15 cellular contexts compared by ENCODE assay signal in genomic region chr20:49951160-49951559, GRCh38. TPM values are rescaled to one million over a fixed set of nuclear protein-coding genes. Genes with fewer than 3 reads are reported as not detected.
DNase-seq lines count a peak whose midpoint lies in the region; ATAC-seq and TF ChIP-seq lines count a peak whose summit lies in the region.
"Had no signal": no experiment of that assay in that cellular context is flagged by ENCODE, and none has a peak within 500 bp of the region (broad histone marks: within the 10 kb centered on the region; RNA-seq: fewer than 3 reads in every experiment).

No MANE protein-coding gene starts in this region.

- intact Hi-C loops in activated CD8-positive, alpha-beta T cell treated with anti-CD3 and anti-CD28 coated beads for 36 hours (cut with micrococcal nuclease) = no loop called here
- intact Hi-C loops in PC-9 (cut with micrococcal nuclease; ENCODE audit: unreplicated experiment) = no loop called here

- no peaks in the 10 kb centered on the region for H3K9me2 ChIP-seq in PC-9 (ENCODE audit: insufficient read depth)

- no peaks in the 10 kb centered on the region for H3K9me3 ChIP-seq in PC-9 (ENCODE audit: insufficient read depth, low read depth)
- no peaks in the 10 kb centered on the region for H3K9me3 ChIP-seq in skeletal muscle satellite cell (replicated peaks; ENCODE audit: low read length)
- H3K9me3 ChIP-seq: ascending aorta, upper lobe of right lung had no signal

- peak overlapping the region; percentile 61 for H3K27ac Mint-ChIP-seq in activated CD8-positive, alpha-beta T cell treated with anti-CD3 and anti-CD28 coated beads for 36 hours
- no peak overlapping the region for H3K27ac Mint-ChIP-seq in activated CD8-positive, alpha-beta T cell treated with anti-CD3 and anti-CD28 coated beads, Interleukin-2, amount 10 ng/mL, durations not matched to agents 7 days and 5 days

- peak overlapping the region; percentile 37 for H3K27ac ChIP-seq in PC-9
- H3K27ac ChIP-seq: ascending aorta, parathyroid adenoma, upper lobe of right lung had no signal

- H3K36me3 ChIP-seq in PC-9 (ENCODE audit: low read depth) (peaks cover 61% of the 10 kb centered on the region), skeletal muscle satellite cell (ENCODE audit: insufficient read depth, low read length) (peaks cover 64% of the 10 kb centered on the region)

- H3K4me1 ChIP-seq in PC-9 (replicated peaks; ENCODE audit: insufficient read depth) (no peaks in the 10 kb centered on the region), skeletal muscle satellite cell (ENCODE audit: control insufficient read depth, insufficient read depth, low read length) (peaks cover 39% of the 10 kb centered on the region)
- H3K4me1 ChIP-seq: ascending aorta, parathyroid adenoma, upper lobe of right lung had no signal

- no TSS peak for BruUV-seq in PC-9 (replicated peaks; lab: Mats Ljungman, UMichigan)

- POLR2A ChIA-PET in activated CD8-positive, alpha-beta T cell treated with anti-CD3 and anti-CD28 coated beads for 36 hours (lab: Charles Lee) = interaction anchor here (0.9 to 3.7 kb wide), 2 partner anchors 12 to 14 kb away, joined by 3 to 18 read pairs; partner anchors contain the start of gene RNF114
- POLR2A ChIA-PET in activated CD8-positive, alpha-beta T cell treated with anti-CD3 and anti-CD28 coated beads, Interleukin-2, amount 10 ng/mL, durations not matched to agents 7 days and 5 days (lab: Charles Lee) = no interaction called here
- POLR2A ChIA-PET in PC-9 (lab: Charles Lee; ENCODE audit: unreplicated experiment) = no interaction called here

- peaks cover 8% of the 10 kb centered on the region for H3K4me1 Mint-ChIP-seq in activated CD8-positive, alpha-beta T cell treated with anti-CD3 and anti-CD28 coated beads for 36 hours (ENCODE audit: low read depth)
- H3K4me1 Mint-ChIP-seq in activated CD8-positive, alpha-beta T cell treated with anti-CD3 and anti-CD28 coated beads, Interleukin-2, amount 10 ng/mL, durations not matched to agents 7 days and 5 days (ENCODE audit: low read depth) = peaks cover 2% of the 10 kb centered on the region

- CTCF ChIA-PET in activated CD8-positive, alpha-beta T cell treated with anti-CD3 and anti-CD28 coated beads for 36 hours (lab: Charles Lee) = interaction anchor here (1.2 to 4.2 kb wide), 4 partner anchors 14 to 120 kb away, joined by 3 to 17 read pairs (median 8); no protein-coding TSS in a partner anchor
- CTCF ChIA-PET in activated CD8-positive, alpha-beta T cell treated with anti-CD3 and anti-CD28 coated beads, Interleukin-2, amount 10 ng/mL, durations not matched to agents 7 days and 5 days (lab: Charles Lee) = interaction anchor here (1.6 to 1.8 kb wide), 2 partner anchors 28 to 120 kb away, joined by 6 read pairs; no protein-coding TSS in a partner anchor
- CTCF ChIA-PET in PC-9 (lab: Charles Lee) = no interaction called here

- H4K20me1 ChIP-seq in PC-9 (ENCODE audit: insufficient read depth) = peaks cover 45% of the 10 kb centered on the region

- H3K27me3 ChIP-seq in PC-9 (ENCODE audit: insufficient read depth, low read depth) (no peaks in the 10 kb centered on the region), skeletal muscle satellite cell (ENCODE audit: control insufficient read depth, insufficient read depth, low read length) (no peaks in the 10 kb centered on the region)
- H3K27me3 ChIP-seq: ascending aorta, upper lobe of right lung had no signal

- no peak for DNase-seq in activated CD8-positive, alpha-beta T cell treated with anti-CD3 and anti-CD28 coated beads for 36 hours
- DNase-seq in activated CD8-positive, alpha-beta T cell treated with anti-CD3 and anti-CD28 coated beads, Interleukin-2, amount 10 ng/mL, durations not matched to agents 7 days and 5 days = no peak
- DNase-seq in PC-9 (no peak), dedifferentiated amniotic fluid mesenchymal stem cell (ENCODE audit: extremely low spot score) (peak; percentile 60), NCI-H187 treated with DMSO at 0.1 percent for 48 hours (lab: John Stamatoyannopoulos, UW) (no peak)
- DNase-seq: GOT3; NCI-H1048; NCI-H446 treated with DMSO at 0.1 percent for 48 hours; stimulated activated CD8-positive, alpha-beta memory T cell treated with anti-CD3 and anti-CD28 coated beads, Interleukin-4, amount 100 ng/mL, for 48 hours; upper lobe of right lung had no signal

- H3F3A ChIP-seq in PC-9 (ENCODE audit: insufficient read depth, low read depth) = peaks cover 56% of the 10 kb centered on the region

- H3K9me3 Mint-ChIP-seq in activated CD8-positive, alpha-beta T cell treated with anti-CD3 and anti-CD28 coated beads for 36 hours = no peaks in the 10 kb centered on the region
- no peaks in the 10 kb centered on the region for H3K9me3 Mint-ChIP-seq in activated CD8-positive, alpha-beta T cell treated with anti-CD3 and anti-CD28 coated beads, Interleukin-2, amount 10 ng/mL, durations not matched to agents 7 days and 5 days (ENCODE audit: insufficient read depth)

- peaks cover 15% of the 10 kb centered on the region for H3K79me2 ChIP-seq in PC-9 (ENCODE audit: low read depth)
- H3K79me2 ChIP-seq: parathyroid adenoma had no signal

- H3K4me2 ChIP-seq in PC-9 = no peak overlapping the region
- H3K4me2 ChIP-seq in skeletal muscle satellite cell (ENCODE audit: low read length) = peak overlapping the region; percentile 32

- peaks cover 62% of the 10 kb centered on the region for H3K36me3 Mint-ChIP-seq in activated CD8-positive, alpha-beta T cell treated with anti-CD3 and anti-CD28 coated beads for 36 hours (ENCODE audit: low read depth)
- H3K36me3 Mint-ChIP-seq in activated CD8-positive, alpha-beta T cell treated with anti-CD3 and anti-CD28 coated beads, Interleukin-2, amount 10 ng/mL, durations not matched to agents 7 days and 5 days (ENCODE audit: low read depth) = peaks cover 69% of the 10 kb centered on the region

- TF ChIP-seq CTCF in activated CD8-positive, alpha-beta T cell treated with anti-CD3 and anti-CD28 coated beads for 36 hours (IDR thresholded peaks at IDR 0.05) = no peak
- TF ChIP-seq CTCF in PC-9 (conservative IDR thresholded peaks at IDR 0.05) = no peak

- peak overlapping the region; percentile 12 for H3K9ac ChIP-seq in skeletal muscle satellite cell (ENCODE audit: low read depth, low read length)
- H3K9ac ChIP-seq: parathyroid adenoma had no signal

- no peak overlapping the region for H3K4me3 Mint-ChIP-seq in activated CD8-positive, alpha-beta T cell treated with anti-CD3 and anti-CD28 coated beads for 36 hours
- no peak overlapping the region for H3K4me3 Mint-ChIP-seq in activated CD8-positive, alpha-beta T cell treated with anti-CD3 and anti-CD28 coated beads, Interleukin-2, amount 10 ng/mL, durations not matched to agents 7 days and 5 days

- H2AFZ ChIP-seq in PC-9 = no peak overlapping the region
- H2AFZ ChIP-seq: parathyroid adenoma had no signal

- peak; percentile 80 for ATAC-seq in activated CD8-positive, alpha-beta T cell treated with anti-CD3 and anti-CD28 coated beads for 36 hours
- no peak for ATAC-seq in activated CD8-positive, alpha-beta T cell treated with anti-CD3 and anti-CD28 coated beads, Interleukin-2, amount 10 ng/mL, durations not matched to agents 7 days and 5 days
- ATAC-seq in HG02798 (IDR thresholded peaks at IDR 0.05; ENCODE audit: poor library complexity, unreplicated experiment) (no peak), GM21526 (IDR thresholded peaks at IDR 0.05; ENCODE audit: low FRiP score, unreplicated experiment) (no peak)
- ATAC-seq: upper lobe of right lung had no signal

- H3K27me3 Mint-ChIP-seq in activated CD8-positive, alpha-beta T cell treated with anti-CD3 and anti-CD28 coated beads for 36 hours = no peaks in the 10 kb centered on the region
- H3K27me3 Mint-ChIP-seq in activated CD8-positive, alpha-beta T cell treated with anti-CD3 and anti-CD28 coated beads, Interleukin-2, amount 10 ng/mL, durations not matched to agents 7 days and 5 days (ENCODE audit: low read depth) = no peaks in the 10 kb centered on the region

- H3K4me3 ChIP-seq in PC-9 (no peak overlapping the region), skeletal muscle satellite cell (ENCODE audit: low read length) (no peak overlapping the region)
- H3K4me3 ChIP-seq: ascending aorta, upper lobe of right lung had no signal

RNA-seq across cellular contexts. Expression of gene RNF114, which starts 15.0 kb away (rescaled TPM):
- 10 to 100 TPM; 68.4 to 70.5 TPM for total RNA-seq in activated CD8-positive, alpha-beta T cell treated with anti-CD3 and anti-CD28 coated beads for 36 hours
- 10 to 100 TPM; 50.1 to 54.8 TPM for total RNA-seq in activated CD8-positive, alpha-beta T cell treated with anti-CD3 and anti-CD28 coated beads, Interleukin-2, amount 10 ng/mL, durations not matched to agents 7 days and 5 days
- 92.5 and 125 TPM in 2 replicates for total RNA-seq in PC-9 (2021)
- total RNA-seq in skeletal muscle satellite cell (2012; rRNA removed) = 81.4 and 126 TPM in 2 replicates

RNA-seq across cellular contexts. Expression of gene SNAI1, which starts 31.6 kb away (rescaled TPM):
- total RNA-seq in activated CD8-positive, alpha-beta T cell treated with anti-CD3 and anti-CD28 coated beads for 36 hours = 1 to 10 TPM in 1 of 2 experiments, under 1 TPM in 1; 0.90 to 1.4 TPM
- under 1 TPM; 0.37 to 0.47 TPM for total RNA-seq in activated CD8-positive, alpha-beta T cell treated with anti-CD3 and anti-CD28 coated beads, Interleukin-2, amount 10 ng/mL, durations not matched to agents 7 days and 5 days
- 2.2 and 3.6 TPM in 2 replicates for total RNA-seq in PC-9 (2021)
- total RNA-seq in skeletal muscle satellite cell (2012; rRNA removed) = under 0.01 TPM in 1 of 2 replicates, not detected in the other

RNA-seq across cellular contexts. Expression of gene SPATA2, which starts 35.8 kb away (rescaled TPM):
- total RNA-seq in activated CD8-positive, alpha-beta T cell treated with anti-CD3 and anti-CD28 coated beads for 36 hours = 1 to 10 TPM; 6.2 to 7.4 TPM
- 1 to 10 TPM; 7.6 to 7.7 TPM for total RNA-seq in activated CD8-positive, alpha-beta T cell treated with anti-CD3 and anti-CD28 coated beads, Interleukin-2, amount 10 ng/mL, durations not matched to agents 7 days and 5 days
- 7.3 and 10.9 TPM in 2 replicates for total RNA-seq in PC-9 (2021)
- 2.8 and 3.3 TPM in 2 replicates for total RNA-seq in skeletal muscle satellite cell (2012; rRNA removed)
